Comparison of ENCODE assay signal across 8 cellular contexts in the genomic region with DNA sequence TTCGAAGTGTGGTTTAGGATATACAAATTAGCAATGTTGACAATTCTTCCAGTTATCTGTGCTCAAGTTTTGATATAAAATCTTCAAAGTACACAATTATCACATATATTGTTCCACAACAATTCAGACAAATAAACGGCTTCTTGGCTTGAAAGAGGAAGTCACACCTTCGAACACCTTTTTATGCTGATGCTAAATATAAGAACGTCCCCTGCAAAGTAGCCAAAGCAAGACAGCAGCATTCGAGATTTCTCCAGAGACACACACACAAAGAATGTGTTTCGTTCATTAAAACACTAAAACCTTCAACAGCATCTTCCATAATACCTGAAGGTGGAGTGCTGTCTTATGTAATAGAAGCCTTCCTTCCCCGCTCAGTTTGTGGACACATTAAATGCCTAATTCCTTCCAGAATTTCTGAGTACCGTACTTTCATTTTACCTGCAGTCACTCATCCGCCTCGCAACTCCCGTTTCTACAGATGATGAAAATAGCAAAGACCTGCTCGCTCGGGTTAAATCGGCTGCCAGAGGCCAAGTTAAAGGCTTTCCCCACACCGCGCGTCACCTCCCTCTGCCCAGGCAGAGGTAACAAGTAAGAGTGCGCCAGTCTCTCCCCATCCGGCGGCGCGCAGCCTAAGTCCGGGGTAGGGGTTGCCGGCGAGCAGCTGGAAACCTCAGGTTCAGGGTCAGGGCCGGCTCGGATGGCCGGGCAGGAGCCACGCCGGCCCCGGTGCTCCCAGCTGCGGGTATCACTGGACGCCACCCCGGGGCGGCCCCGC. TPM values are rescaled to one million over a fixed set of nuclear protein-coding genes. Genes with fewer than 3 reads are reported as not detected.
DNase-seq lines count a peak whose midpoint lies in the region; ATAC-seq and TF ChIP-seq lines count a peak whose summit lies in the region.

No MANE protein-coding gene starts in this region.

- H3K9ac ChIP-seq in HUES48 (ENCODE audit: low read depth, low read length) (no peak overlapping the region; the same call in 1 of the 2 replicates), colonic mucosa (ENCODE audit: low read depth in 2 of 2, low read length in 2 of 2) (peak overlapping the region in 1 of 2 donors; percentile 61), liver (ENCODE audit: low read depth in 1 of 2, low read length in 2 of 2) (no peak overlapping the region)

- no peaks in the 10 kb centered on the region for H3K9me3 ChIP-seq in HUES48 (ENCODE audit: control insufficient read depth, insufficient read depth, low read length)
- no peaks in the 10 kb centered on the region for H3K9me3 ChIP-seq in colonic mucosa
- no peaks in the 10 kb centered on the region for H3K9me3 ChIP-seq in liver (ENCODE audit: control insufficient read depth in 4 of 4, low read length in 3 of 4)

- H3K4me1 ChIP-seq in HUES48 (ENCODE audit: control insufficient read depth, insufficient read depth, low read length) = peaks cover 2% of the 10 kb centered on the region; the same call in 1 of the 2 replicates
- peaks cover 7% of the 10 kb centered on the region for H3K4me1 ChIP-seq in colonic mucosa
- H3K4me1 ChIP-seq in liver (ENCODE audit: control insufficient read depth in 4 of 4, insufficient read depth in 4 of 4, low read length in 3 of 4) = peaks cover 2 to 18% (median 17%) of the 10 kb centered on the region in 4 donors

- peak; percentile 43 for ATAC-seq in GM21360 (IDR thresholded peaks at IDR 0.05; ENCODE audit: unreplicated experiment)

- DNase-seq in DMS153 (lab: John Stamatoyannopoulos, UW) = peak; percentile 12
- peak; percentile 50 for DNase-seq in UCSD-AML1 (lab: John Stamatoyannopoulos, UW; ENCODE audit: unreplicated experiment)
- peak; percentile 40 for DNase-seq in colonic mucosa
- peak; percentile 11 to 49 (median 15) for DNase-seq in stimulated activated CD4-positive, alpha-beta T cell treated with anti-CD3 and anti-CD28 coated beads, TNF-alpha, amount 100 ng/mL, for 24 hours (ENCODE audit: low read depth in 3 of 3)
- no peak for DNase-seq in NCI-H446 (lab: John Stamatoyannopoulos, UW)

- TF ChIP-seq CTCF in colonic mucosa (IDR thresholded peaks at IDR 0.05) (no peak), liver (IDR thresholded peaks at IDR 0.05; ENCODE audit: low read depth, low read length, missing input control) (no peak)

- H3K4me3 ChIP-seq in HUES48 (ENCODE audit: low read depth, low read length) (peak overlapping the region; percentile 78), colonic mucosa (peak overlapping the region; percentile 75), liver (ENCODE audit: low read depth in 1 of 3, low read length in 3 of 3) (peak overlapping the region; percentile 57 to 62 (median 58))

- no peaks in the 10 kb centered on the region for H3K36me3 ChIP-seq in HUES48 (ENCODE audit: control insufficient read depth, insufficient read depth, low read length)
- H3K36me3 ChIP-seq in colonic mucosa = no peaks in the 10 kb centered on the region
- no peaks in the 10 kb centered on the region for H3K36me3 ChIP-seq in liver (ENCODE audit: control insufficient read depth in 4 of 4, insufficient read depth in 3 of 4, low read depth in 1 of 4, low read length in 3 of 4)

- H3K27me3 ChIP-seq in HUES48 (ENCODE audit: control insufficient read depth, insufficient read depth, low read length) (peaks cover 42% of the 10 kb centered on the region), colonic mucosa (no peaks in the 10 kb centered on the region), liver (ENCODE audit: control insufficient read depth in 4 of 4, insufficient read depth in 4 of 4, low read length in 3 of 4) (peaks cover 0 to 18% (median 4%) of the 10 kb centered on the region in 4 donors)

- TF ChIP-seq RAD21 in liver (IDR thresholded peaks at IDR 0.05) = no peak

- H3K27ac ChIP-seq in HUES48 (ENCODE audit: low read depth, low read length) (no peak overlapping the region), colonic mucosa (no peak overlapping the region), liver (ENCODE audit: low read depth in 1 of 2, low read length in 2 of 2) (peak overlapping the region in 1 of 2 donors; percentile 18)

- 2% methylated on average over 36 of the region's 36 CpGs for WGBS in liver

- intact Hi-C loops in colonic mucosa (cut with DNase I) = loop anchor here (2.0 to 5.0 kb wide), 2 partner anchors 45 to 244 kb away; no protein-coding TSS in a partner anchor

TF ChIP-seq in liver, 16 proteins besides CTCF, POLR2A, EP300 and RAD21:
- TF ChIP-seq JUND (IDR thresholded peaks at IDR 0.05) = no peak
- no peak for TF ChIP-seq TAF1 (conservative IDR thresholded peaks at IDR 0.05)
- no peak for TF ChIP-seq GABPA (IDR thresholded peaks at IDR 0.05 in 1 of 2, conservative IDR thresholded peaks at IDR 0.05 in 1 of 2)
- TF ChIP-seq HNF4G (IDR thresholded peaks at IDR 0.05) = no peak
- TF ChIP-seq FOXA1 (IDR thresholded peaks at IDR 0.05) = no peak
- TF ChIP-seq, protein P1, sequence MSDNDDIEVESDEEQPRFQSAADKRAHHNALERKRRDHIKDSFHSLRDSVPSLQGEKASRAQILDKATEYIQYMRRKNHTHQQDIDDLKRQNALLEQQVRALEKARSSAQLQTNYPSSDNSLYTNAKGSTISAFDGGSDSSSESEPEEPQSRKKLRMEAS (IDR thresholded peaks at IDR 0.05) = no peak
- no peak for TF ChIP-seq SP1 (IDR thresholded peaks at IDR 0.05)
- no peak for TF ChIP-seq RXRA (IDR thresholded peaks at IDR 0.05)
- TF ChIP-seq, protein P2, sequence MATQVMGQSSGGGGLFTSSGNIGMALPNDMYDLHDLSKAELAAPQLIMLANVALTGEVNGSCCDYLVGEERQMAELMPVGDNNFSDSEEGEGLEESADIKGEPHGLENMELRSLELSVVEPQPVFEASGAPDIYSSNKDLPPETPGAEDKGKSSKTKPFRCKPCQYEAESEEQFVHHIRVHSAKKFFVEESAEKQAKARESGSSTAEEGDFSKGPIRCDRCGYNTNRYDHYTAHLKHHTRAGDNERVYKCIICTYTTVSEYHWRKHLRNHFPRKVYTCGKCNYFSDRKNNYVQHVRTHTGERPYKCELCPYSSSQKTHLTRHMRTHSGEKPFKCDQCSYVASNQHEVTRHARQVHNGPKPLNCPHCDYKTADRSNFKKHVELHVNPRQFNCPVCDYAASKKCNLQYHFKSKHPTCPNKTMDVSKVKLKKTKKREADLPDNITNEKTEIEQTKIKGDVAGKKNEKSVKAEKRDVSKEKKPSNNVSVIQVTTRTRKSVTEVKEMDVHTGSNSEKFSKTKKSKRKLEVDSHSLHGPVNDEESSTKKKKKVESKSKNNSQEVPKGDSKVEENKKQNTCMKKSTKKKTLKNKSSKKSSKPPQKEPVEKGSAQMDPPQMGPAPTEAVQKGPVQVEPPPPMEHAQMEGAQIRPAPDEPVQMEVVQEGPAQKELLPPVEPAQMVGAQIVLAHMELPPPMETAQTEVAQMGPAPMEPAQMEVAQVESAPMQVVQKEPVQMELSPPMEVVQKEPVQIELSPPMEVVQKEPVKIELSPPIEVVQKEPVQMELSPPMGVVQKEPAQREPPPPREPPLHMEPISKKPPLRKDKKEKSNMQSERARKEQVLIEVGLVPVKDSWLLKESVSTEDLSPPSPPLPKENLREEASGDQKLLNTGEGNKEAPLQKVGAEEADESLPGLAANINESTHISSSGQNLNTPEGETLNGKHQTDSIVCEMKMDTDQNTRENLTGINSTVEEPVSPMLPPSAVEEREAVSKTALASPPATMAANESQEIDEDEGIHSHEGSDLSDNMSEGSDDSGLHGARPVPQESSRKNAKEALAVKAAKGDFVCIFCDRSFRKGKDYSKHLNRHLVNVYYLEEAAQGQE (IDR thresholded peaks at IDR 0.05) = no peak
- no peak for TF ChIP-seq FOXA2 (IDR thresholded peaks at IDR 0.05)
- TF ChIP-seq, protein P3, sequence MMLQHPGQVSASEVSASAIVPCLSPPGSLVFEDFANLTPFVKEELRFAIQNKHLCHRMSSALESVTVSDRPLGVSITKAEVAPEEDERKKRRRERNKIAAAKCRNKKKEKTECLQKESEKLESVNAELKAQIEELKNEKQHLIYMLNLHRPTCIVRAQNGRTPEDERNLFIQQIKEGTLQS (IDR thresholded peaks at IDR 0.05) = no peak
- TF ChIP-seq, protein P4, sequence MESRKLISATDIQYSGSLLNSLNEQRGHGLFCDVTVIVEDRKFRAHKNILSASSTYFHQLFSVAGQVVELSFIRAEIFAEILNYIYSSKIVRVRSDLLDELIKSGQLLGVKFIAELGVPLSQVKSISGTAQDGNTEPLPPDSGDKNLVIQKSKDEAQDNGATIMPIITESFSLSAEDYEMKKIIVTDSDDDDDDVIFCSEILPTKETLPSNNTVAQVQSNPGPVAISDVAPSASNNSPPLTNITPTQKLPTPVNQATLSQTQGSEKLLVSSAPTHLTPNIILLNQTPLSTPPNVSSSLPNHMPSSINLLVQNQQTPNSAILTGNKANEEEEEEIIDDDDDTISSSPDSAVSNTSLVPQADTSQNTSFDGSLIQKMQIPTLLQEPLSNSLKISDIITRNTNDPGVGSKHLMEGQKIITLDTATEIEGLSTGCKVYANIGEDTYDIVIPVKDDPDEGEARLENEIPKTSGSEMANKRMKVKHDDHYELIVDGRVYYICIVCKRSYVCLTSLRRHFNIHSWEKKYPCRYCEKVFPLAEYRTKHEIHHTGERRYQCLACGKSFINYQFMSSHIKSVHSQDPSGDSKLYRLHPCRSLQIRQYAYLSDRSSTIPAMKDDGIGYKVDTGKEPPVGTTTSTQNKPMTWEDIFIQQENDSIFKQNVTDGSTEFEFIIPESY (IDR thresholded peaks at IDR 0.05) = no peak
- TF ChIP-seq HNF4A (conservative IDR thresholded peaks at IDR 0.05) = no peak
- no peak for TF ChIP-seq YY1 (IDR thresholded peaks at IDR 0.05)
- TF ChIP-seq EGR1 (IDR thresholded peaks at IDR 0.05; ENCODE audit: low read depth in 2 of 2) = no peak
- TF ChIP-seq NR2F2 (IDR thresholded peaks at IDR 0.05) = no peak

RNA-seq across cellular contexts. Expression of a gene that starts 0.8 kb away (rescaled TPM):
- total RNA-seq in colonic mucosa (10 to 100 TPM; 13.6 to 19.2 TPM), liver (1 to 10 TPM in 1 of 2 donors, under 1 TPM in 1; 0.92 to 4.8 TPM)
- 1 to 10 TPM; 2.0 to 2.6 TPM for polyA plus RNA-seq in liver

Comparison
In these comparisons a context has a peak if more than half of its experiments do, and no peak if none do; other contexts are left out.
1. DNase-seq: peak in DMS153 (single experiment), UCSD-AML1 (single experiment), colonic mucosa (single experiment) and stimulated activated CD4-positive, alpha-beta T cell treated with anti-CD3 and anti-CD28 coated beads, TNF-alpha, amount 100 ng/mL, for 24 hours (3 of 3); none in NCI-H446 (0 of 2).
2. Peak in every context shown above with its lines, with median percentiles within 50 percentile points of each other: H3K4me3 ChIP-seq.